1 cellular context compared by ENCODE assay signal in the genomic region with DNA sequence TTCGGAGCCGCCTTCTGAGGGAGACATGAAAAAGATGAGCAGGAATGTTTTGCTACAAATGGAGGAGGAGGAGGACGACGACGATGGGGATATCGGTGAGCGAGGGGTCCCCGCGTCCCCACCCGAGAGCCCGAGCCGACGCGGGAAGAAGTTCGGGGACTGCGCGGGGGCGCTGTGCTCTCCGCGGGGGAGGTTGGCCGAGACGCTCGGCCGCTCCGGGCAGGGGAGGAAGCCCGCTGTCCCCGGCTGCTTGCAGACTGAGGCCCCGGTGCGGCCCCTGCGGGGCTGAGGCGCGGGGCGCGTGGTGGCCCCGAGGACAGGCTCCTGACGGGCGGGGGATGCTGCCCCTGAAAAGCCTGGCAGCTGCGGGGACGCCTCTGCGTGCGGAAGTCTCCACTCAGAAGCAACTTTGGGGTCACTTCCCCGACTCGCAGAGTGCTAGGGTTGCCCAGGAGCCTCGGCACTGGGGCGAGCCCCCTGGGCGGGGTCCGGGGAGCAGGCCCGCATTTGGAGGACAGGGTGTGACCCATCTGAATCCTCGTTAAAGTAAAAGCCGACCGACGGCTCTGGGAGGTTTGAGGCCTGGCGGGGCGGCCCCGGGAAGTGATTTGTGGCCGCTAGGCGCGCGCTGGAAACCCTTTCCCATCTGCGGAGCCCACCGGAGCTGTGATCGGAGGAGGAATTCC.
A peak's percentile ranks its signal among the peaks of the same experiment; 100 is the strongest.
TF ChIP-seq lines count a peak whose summit lies in the region.

No MANE protein-coding gene starts in this region.

TF ChIP-seq in HepG2, 621 proteins besides CTCF, POLR2A, EP300 and RAD21 (continued from another document and continues in another):
- TF ChIP-seq, protein P1, sequence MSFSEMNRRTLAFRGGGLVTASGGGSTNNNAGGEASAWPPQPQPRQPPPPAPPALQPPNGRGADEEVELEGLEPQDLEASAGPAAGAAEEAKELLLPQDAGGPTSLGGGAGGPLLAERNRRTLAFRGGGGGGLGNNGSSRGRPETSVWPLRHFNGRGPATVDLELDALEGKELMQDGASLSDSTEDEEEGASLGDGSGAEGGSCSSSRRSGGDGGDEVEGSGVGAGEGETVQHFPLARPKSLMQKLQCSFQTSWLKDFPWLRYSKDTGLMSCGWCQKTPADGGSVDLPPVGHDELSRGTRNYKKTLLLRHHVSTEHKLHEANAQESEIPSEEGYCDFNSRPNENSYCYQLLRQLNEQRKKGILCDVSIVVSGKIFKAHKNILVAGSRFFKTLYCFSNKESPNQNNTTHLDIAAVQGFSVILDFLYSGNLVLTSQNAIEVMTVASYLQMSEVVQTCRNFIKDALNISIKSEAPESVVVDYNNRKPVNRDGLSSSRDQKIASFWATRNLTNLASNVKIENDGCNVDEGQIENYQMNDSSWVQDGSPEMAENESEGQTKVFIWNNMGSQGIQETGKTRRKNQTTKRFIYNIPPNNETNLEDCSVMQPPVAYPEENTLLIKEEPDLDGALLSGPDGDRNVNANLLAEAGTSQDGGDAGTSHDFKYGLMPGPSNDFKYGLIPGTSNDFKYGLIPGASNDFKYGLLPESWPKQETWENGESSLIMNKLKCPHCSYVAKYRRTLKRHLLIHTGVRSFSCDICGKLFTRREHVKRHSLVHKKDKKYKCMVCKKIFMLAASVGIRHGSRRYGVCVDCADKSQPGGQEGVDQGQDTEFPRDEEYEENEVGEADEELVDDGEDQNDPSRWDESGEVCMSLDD (CRISPR knock-in tag; IDR thresholded peaks at IDR 0.05; ENCODE audit: borderline replicate concordance) = peak; percentile 26; the same call in 1 of the 2 replicates
- TF ChIP-seq CHD2 (IDR thresholded peaks at IDR 0.05; ENCODE audit: low read depth, low read length) (no peak), ZNF550 (CRISPR knock-in tag; IDR thresholded peaks at IDR 0.05; ENCODE audit: borderline replicate concordance) (no peak), ZNF883 (CRISPR knock-in tag; IDR thresholded peaks at IDR 0.05; ENCODE audit: not compliant biosample characterization) (no peak), PRPF4 (IDR thresholded peaks at IDR 0.05; ENCODE audit: low read depth, low read length, poor library complexity, severe bottlenecking) (no peak), SIN3A (IDR thresholded peaks at IDR 0.05; ENCODE audit: borderline replicate concordance, low read depth, low read length) (peak; percentile 15; the same call in 1 of the 2 replicates), ZNF207 (IDR thresholded peaks at IDR 0.05; ENCODE audit: borderline replicate concordance) (no peak), KLF13 (CRISPR knock-in tag; IDR thresholded peaks at IDR 0.05) (no peak), HNRNPUL1 (IDR thresholded peaks at IDR 0.05; ENCODE audit: low read depth, low read length) (no peak), ZNF558 (CRISPR knock-in tag; IDR thresholded peaks at IDR 0.05; ENCODE audit: borderline replicate concordance) (peak; percentile 43; the same call in 1 of the 2 replicates), ZNF224 (CRISPR knock-in tag; IDR thresholded peaks at IDR 0.05) (0 out of 2 replicates have a peak, but pooled peaks have one; percentile 30), SPEN (CRISPR knock-in tag; IDR thresholded peaks at IDR 0.05; ENCODE audit: low read depth) (no peak), ZNF546 (CRISPR knock-in tag; conservative IDR thresholded peaks at IDR 0.05) (no peak), ZBTB21 (CRISPR knock-in tag; IDR thresholded peaks at IDR 0.05) (no peak), ZNF33B (CRISPR knock-in tag; IDR thresholded peaks at IDR 0.05) (0 out of 2 replicates have a peak, but pooled peaks have one; percentile 11), HNF4G (IDR thresholded peaks at IDR 0.05; ENCODE audit: borderline replicate concordance, low read depth, low read length) (no peak), HNF4G (CRISPR knock-in tag; IDR thresholded peaks at IDR 0.05; ENCODE audit: borderline replicate concordance, low read depth) (no peak), ZNF703 (CRISPR knock-in tag; IDR thresholded peaks at IDR 0.05; ENCODE audit: borderline replicate concordance) (no peak), ZC3H4 (CRISPR knock-in tag; IDR thresholded peaks at IDR 0.05; ENCODE audit: borderline replicate concordance) (no peak), HIVEP1 (CRISPR knock-in tag; IDR thresholded peaks at IDR 0.05) (peak; percentile 36; the same call in 1 of the 2 replicates), SOX13 (IDR thresholded peaks at IDR 0.05) (no peak), SOX13 (CRISPR knock-in tag; conservative IDR thresholded peaks at IDR 0.05 in 1 of 2, IDR thresholded peaks at IDR 0.05 in 1 of 2) (no peak; a peak in 1 of 4 replicates), SRSF1 (optimal IDR thresholded peaks at IDR 0.05; ENCODE audit: low read depth, low read length) (peak; percentile 29), POLR2G (IDR thresholded peaks at IDR 0.05; ENCODE audit: low read depth, low read length) (no peak), HNRNPK (IDR thresholded peaks at IDR 0.05; ENCODE audit: low read depth, low read length, poor library complexity, severe bottlenecking) (peak; percentile 45), MIXL1 (CRISPR knock-in tag; IDR thresholded peaks at IDR 0.05) (0 out of 2 replicates have a peak, but pooled peaks have one; percentile 12), ADNP (CRISPR knock-in tag; IDR thresholded peaks at IDR 0.05) (no peak), ZMAT3 (CRISPR knock-in tag; conservative IDR thresholded peaks at IDR 0.05) (no peak; the same call in none of the 2 replicates), ZC3H13 (CRISPR knock-in tag; IDR thresholded peaks at IDR 0.05) (no peak), ZNF644 (CRISPR knock-in tag; IDR thresholded peaks at IDR 0.05; ENCODE audit: low read depth) (no peak), MAFF (IDR thresholded peaks at IDR 0.05; ENCODE audit: low read depth, low read length) (no peak), ZNF232 (CRISPR knock-in tag; IDR thresholded peaks at IDR 0.05; ENCODE audit: borderline replicate concordance) (0 out of 2 replicates have a peak, but pooled peaks have one; percentile 8), U2AF1 (optimal IDR thresholded peaks at IDR 0.05; ENCODE audit: low read depth, low read length) (no peak), MAFG (CRISPR knock-in tag; IDR thresholded peaks at IDR 0.05) (no peak), HHEX (CRISPR knock-in tag; IDR thresholded peaks at IDR 0.05) (no peak)
- TF ChIP-seq, protein P2, sequence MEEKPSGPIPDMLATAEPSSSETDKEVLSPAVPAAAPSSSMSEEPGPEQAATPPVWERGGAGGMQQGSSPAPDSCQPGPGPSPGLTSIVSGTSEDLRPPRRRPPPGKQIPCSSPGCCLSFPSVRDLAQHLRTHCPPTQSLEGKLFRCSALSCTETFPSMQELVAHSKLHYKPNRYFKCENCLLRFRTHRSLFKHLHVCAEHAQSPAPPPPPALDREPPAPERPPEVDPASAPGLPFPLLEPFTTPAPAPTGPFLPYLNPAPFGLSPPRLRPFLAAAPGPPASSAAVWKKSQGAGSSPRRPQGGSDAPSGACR (CRISPR knock-in tag; IDR thresholded peaks at IDR 0.05) = no peak
- TF ChIP-seq, protein P3, sequence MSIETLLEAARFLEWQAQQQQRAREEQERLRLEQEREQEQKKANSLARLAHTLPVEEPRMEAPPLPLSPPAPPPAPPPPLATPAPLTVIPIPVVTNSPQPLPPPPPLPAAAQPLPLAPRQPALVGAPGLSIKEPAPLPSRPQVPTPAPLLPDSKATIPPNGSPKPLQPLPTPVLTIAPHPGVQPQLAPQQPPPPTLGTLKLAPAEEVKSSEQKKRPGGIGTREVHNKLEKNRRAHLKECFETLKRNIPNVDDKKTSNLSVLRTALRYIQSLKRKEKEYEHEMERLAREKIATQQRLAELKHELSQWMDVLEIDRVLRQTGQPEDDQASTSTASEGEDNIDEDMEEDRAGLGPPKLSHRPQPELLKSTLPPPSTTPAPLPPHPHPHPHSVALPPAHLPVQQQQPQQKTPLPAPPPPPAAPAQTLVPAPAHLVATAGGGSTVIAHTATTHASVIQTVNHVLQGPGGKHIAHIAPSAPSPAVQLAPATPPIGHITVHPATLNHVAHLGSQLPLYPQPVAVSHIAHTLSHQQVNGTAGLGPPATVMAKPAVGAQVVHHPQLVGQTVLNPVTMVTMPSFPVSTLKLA (IDR thresholded peaks at IDR 0.05) = no peak
- TF ChIP-seq, protein P4, sequence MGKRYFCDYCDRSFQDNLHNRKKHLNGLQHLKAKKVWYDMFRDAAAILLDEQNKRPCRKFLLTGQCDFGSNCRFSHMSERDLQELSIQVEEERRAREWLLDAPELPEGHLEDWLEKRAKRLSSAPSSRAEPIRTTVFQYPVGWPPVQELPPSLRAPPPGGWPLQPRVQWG (CRISPR knock-in tag; IDR thresholded peaks at IDR 0.05; ENCODE audit: borderline replicate concordance, low read depth) = no peak
- TF ChIP-seq, protein P5, sequence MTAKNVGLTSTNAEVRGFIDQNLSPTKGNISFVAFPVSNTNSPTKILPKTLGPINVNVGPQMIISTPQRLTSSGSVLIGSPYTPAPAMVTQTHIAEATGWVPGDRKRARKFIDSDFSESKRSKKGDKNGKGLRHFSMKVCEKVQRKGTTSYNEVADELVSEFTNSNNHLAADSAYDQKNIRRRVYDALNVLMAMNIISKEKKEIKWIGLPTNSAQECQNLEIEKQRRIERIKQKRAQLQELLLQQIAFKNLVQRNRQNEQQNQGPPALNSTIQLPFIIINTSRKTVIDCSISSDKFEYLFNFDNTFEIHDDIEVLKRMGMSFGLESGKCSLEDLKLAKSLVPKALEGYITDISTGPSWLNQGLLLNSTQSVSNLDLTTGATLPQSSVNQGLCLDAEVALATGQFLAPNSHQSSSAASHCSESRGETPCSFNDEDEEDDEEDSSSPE (CRISPR knock-in tag; IDR thresholded peaks at IDR 0.05) = no peak
- TF ChIP-seq, protein P6, sequence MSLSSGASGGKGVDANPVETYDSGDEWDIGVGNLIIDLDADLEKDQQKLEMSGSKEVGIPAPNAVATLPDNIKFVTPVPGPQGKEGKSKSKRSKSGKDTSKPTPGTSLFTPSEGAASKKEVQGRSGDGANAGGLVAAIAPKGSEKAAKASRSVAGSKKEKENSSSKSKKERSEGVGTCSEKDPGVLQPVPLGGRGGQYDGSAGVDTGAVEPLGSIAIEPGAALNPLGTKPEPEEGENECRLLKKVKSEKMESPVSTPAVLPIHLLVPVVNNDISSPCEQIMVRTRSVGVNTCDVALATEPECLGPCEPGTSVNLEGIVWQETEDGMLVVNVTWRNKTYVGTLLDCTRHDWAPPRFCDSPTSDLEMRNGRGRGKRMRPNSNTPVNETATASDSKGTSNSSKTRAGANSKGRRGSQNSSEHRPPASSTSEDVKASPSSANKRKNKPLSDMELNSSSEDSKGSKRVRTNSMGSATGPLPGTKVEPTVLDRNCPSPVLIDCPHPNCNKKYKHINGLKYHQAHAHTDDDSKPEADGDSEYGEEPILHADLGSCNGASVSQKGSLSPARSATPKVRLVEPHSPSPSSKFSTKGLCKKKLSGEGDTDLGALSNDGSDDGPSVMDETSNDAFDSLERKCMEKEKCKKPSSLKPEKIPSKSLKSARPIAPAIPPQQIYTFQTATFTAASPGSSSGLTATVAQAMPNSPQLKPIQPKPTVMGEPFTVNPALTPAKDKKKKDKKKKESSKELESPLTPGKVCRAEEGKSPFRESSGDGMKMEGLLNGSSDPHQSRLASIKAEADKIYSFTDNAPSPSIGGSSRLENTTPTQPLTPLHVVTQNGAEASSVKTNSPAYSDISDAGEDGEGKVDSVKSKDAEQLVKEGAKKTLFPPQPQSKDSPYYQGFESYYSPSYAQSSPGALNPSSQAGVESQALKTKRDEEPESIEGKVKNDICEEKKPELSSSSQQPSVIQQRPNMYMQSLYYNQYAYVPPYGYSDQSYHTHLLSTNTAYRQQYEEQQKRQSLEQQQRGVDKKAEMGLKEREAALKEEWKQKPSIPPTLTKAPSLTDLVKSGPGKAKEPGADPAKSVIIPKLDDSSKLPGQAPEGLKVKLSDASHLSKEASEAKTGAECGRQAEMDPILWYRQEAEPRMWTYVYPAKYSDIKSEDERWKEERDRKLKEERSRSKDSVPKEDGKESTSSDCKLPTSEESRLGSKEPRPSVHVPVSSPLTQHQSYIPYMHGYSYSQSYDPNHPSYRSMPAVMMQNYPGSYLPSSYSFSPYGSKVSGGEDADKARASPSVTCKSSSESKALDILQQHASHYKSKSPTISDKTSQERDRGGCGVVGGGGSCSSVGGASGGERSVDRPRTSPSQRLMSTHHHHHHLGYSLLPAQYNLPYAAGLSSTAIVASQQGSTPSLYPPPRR (CRISPR knock-in tag; IDR thresholded peaks at IDR 0.05; ENCODE audit: borderline replicate concordance) = no peak
- TF ChIP-seq, protein P7, sequence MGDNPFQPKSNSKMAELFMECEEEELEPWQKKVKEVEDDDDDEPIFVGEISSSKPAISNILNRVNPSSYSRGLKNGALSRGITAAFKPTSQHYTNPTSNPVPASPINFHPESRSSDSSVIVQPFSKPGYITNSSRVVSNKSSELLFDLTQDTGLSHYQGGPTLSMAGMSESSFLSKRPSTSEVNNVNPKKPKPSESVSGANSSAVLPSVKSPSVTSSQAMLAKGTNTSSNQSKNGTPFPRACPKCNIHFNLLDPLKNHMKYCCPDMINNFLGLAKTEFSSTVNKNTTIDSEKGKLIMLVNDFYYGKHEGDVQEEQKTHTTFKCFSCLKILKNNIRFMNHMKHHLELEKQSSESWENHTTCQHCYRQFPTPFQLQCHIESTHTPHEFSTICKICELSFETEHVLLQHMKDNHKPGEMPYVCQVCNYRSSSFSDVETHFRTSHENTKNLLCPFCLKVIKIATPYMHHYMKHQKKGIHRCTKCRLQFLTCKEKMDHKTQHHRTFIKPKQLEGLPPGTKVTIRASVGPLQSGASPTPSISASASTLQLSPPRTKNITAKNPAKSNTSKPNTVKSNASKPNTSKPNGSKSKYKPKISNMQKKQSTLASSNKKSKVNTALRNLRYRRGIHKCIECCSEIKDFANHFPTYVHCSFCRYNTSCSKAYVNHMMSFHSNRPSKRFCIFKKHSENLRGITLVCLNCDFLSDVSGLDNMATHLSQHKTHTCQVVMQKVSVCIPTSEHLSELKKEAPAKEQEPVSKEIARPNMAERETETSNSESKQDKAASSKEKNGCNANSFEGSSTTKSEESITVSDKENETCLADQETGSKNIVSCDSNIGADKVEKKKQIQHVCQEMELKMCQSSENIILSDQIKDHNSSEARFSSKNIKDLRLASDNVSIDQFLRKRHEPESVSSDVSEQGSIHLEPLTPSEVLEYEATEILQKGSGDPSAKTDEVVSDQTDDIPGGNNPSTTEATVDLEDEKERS (CRISPR knock-in tag; IDR thresholded peaks at IDR 0.05) = no peak
- TF ChIP-seq, protein P8, sequence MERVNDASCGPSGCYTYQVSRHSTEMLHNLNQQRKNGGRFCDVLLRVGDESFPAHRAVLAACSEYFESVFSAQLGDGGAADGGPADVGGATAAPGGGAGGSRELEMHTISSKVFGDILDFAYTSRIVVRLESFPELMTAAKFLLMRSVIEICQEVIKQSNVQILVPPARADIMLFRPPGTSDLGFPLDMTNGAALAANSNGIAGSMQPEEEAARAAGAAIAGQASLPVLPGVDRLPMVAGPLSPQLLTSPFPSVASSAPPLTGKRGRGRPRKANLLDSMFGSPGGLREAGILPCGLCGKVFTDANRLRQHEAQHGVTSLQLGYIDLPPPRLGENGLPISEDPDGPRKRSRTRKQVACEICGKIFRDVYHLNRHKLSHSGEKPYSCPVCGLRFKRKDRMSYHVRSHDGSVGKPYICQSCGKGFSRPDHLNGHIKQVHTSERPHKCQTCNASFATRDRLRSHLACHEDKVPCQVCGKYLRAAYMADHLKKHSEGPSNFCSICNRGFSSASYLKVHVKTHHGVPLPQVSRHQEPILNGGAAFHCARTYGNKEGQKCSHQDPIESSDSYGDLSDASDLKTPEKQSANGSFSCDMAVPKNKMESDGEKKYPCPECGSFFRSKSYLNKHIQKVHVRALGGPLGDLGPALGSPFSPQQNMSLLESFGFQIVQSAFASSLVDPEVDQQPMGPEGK (CRISPR knock-in tag; IDR thresholded peaks at IDR 0.05) = peak; percentile 25; the same call in 1 of the 2 replicates
- TF ChIP-seq, protein P9, sequence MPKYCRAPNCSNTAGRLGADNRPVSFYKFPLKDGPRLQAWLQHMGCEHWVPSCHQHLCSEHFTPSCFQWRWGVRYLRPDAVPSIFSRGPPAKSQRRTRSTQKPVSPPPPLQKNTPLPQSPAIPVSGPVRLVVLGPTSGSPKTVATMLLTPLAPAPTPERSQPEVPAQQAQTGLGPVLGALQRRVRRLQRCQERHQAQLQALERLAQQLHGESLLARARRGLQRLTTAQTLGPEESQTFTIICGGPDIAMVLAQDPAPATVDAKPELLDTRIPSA (CRISPR knock-in tag; IDR thresholded peaks at IDR 0.05; ENCODE audit: borderline replicate concordance) = no peak
